Comparison of ENCODE assay signal across 9 cellular contexts in genomic region chr20:17525650-17526049, GRCh38. TPM values are rescaled to one million over a fixed set of nuclear protein-coding genes. Genes with fewer than 3 reads are reported as not detected.
DNase-seq lines count a peak whose midpoint lies in the region; ATAC-seq, FAIRE-seq and TF ChIP-seq lines count a peak whose summit lies in the region.
"Had no signal": no experiment of that assay in that cellular context is flagged by ENCODE, and none has a peak within 500 bp of the region (broad histone marks: within the 10 kb centered on the region; RNA-seq: fewer than 3 reads in every experiment).

No MANE protein-coding gene starts in this region.

- H2AK5ac ChIP-seq in neuronal stem cell (ENCODE audit: low read depth, low read length), result no peak overlapping the region

- no peak overlapping the region for H4K8ac ChIP-seq in neuronal stem cell (ENCODE audit: low read depth, low read length)

- H3K9me3 Mint-ChIP-seq in CD4-positive, CD25-positive, alpha-beta regulatory T cell, result peaks cover 0 to 2% (median 0%) of the 10 kb centered on the region in 7 donors
- H3K9me3 Mint-ChIP-seq in activated T-helper 17 cell treated with anti-CD3 and anti-CD28 coated beads, Interleukin-2, amount 50 U/mL, for 72 hours, result no peaks in the 10 kb centered on the region

- H3K27ac ChIP-seq in CD4-positive, CD25-positive, alpha-beta regulatory T cell (ENCODE audit: insufficient read depth, low read length, poor library complexity, severe bottlenecking), result no peak overlapping the region
- H3K27ac ChIP-seq in neuronal stem cell (replicated peaks; ENCODE audit: low read length), result no peak overlapping the region

- no peak for ATAC-seq in CD4-positive, CD25-positive, alpha-beta regulatory T cell (ENCODE audit: low read depth in 2 of 2)
- peak; percentile 78 for ATAC-seq in GM21367 (IDR thresholded peaks at IDR 0.05; ENCODE audit: unreplicated experiment)
- ATAC-seq in activated T-helper 17 cell treated with anti-CD3 and anti-CD28 coated beads, Interleukin-2, amount 50 U/mL, for 72 hours (replicated peaks), result no peak

- H3K27me3 ChIP-seq in CD4-positive, CD25-positive, alpha-beta regulatory T cell (ENCODE audit: control insufficient read depth, insufficient read depth, low read length), result peaks cover 24% of the 10 kb centered on the region
- peaks cover 8 to 90% (median 56%) of the 10 kb centered on the region in 3 experiments for H3K27me3 ChIP-seq in neuronal stem cell (ENCODE audit: control insufficient read depth in 3 of 3, insufficient read depth in 3 of 3, low read depth in 1 of 3, low read length in 3 of 3)

- no peak overlapping the region for H3K4ac ChIP-seq in neuronal stem cell (ENCODE audit: low read length)

- no peak overlapping the region for H3K4me3 Mint-ChIP-seq in CD4-positive, CD25-positive, alpha-beta regulatory T cell
- H3K4me3 Mint-ChIP-seq in activated T-helper 17 cell treated with anti-CD3 and anti-CD28 coated beads, Interleukin-2, amount 50 U/mL, for 72 hours, result no peak overlapping the region

- no peak overlapping the region for H4K91ac ChIP-seq in neuronal stem cell (ENCODE audit: low read depth, low read length, poor library complexity)

- H3K79me1 ChIP-seq in neuronal stem cell (ENCODE audit: low read depth, low read length), result no peaks in the 10 kb centered on the region

- H3K4me1 ChIP-seq in CD4-positive, CD25-positive, alpha-beta regulatory T cell (ENCODE audit: control insufficient read depth, insufficient read depth, low read length, poor library complexity, severe bottlenecking), result no peaks in the 10 kb centered on the region
- H3K4me1 ChIP-seq in neuronal stem cell (ENCODE audit: control insufficient read depth in 2 of 2, insufficient read depth in 1 of 2, low read depth in 1 of 2, low read length in 2 of 2), result no peaks in the 10 kb centered on the region

- no peak overlapping the region for H2BK5ac ChIP-seq in neuronal stem cell (ENCODE audit: low read length)

- no peak overlapping the region for H2BK12ac ChIP-seq in neuronal stem cell (ENCODE audit: low read length)

- no peak overlapping the region for H3K4me3 ChIP-seq in CD4-positive, CD25-positive, alpha-beta regulatory T cell (ENCODE audit: low read depth, low read length)
- no peak overlapping the region for H3K4me3 ChIP-seq in neuronal stem cell (ENCODE audit: low read length in 2 of 2)

- no peak overlapping the region for H3K18ac ChIP-seq in neuronal stem cell (ENCODE audit: low read length)

- no peaks in the 10 kb centered on the region for H3K9me3 ChIP-seq in CD4-positive, CD25-positive, alpha-beta regulatory T cell (ENCODE audit: control insufficient read depth in 2 of 2, low read length in 2 of 2)
- H3K9me3 ChIP-seq in neuronal stem cell (replicated peaks in 1 of 2; ENCODE audit: control insufficient read depth in 2 of 2, insufficient read depth in 1 of 2, low read depth in 1 of 2, low read length in 2 of 2), result peaks cover 2 to 3% of the 10 kb centered on the region in 2 donors

- H2BK15ac ChIP-seq in neuronal stem cell (ENCODE audit: low read length), result no peak overlapping the region

- no peak overlapping the region for H3K9ac ChIP-seq in neuronal stem cell (ENCODE audit: low read depth, low read length, poor library complexity)

- peak in 2 of 3 donors; percentile 16 to 54 for DNase-seq in CD4-positive, CD25-positive, alpha-beta regulatory T cell
- DNase-seq in NCI-H226, result peak; percentile 21
- peak; percentile 59 for DNase-seq in ecto neural progenitor cell (ENCODE audit: low spot score)
- no peak for DNase-seq in NCI-H446 (lab: John Stamatoyannopoulos, UW)
- DNase-seq in D721Med (ENCODE audit: insufficient read length, low spot score), result no peak
- DNase-seq in neuronal stem cell (ENCODE audit: low spot score), result no peak

- H2AFZ ChIP-seq in neuronal stem cell (ENCODE audit: low read length), result no peak overlapping the region

- H2BK120ac ChIP-seq in neuronal stem cell (ENCODE audit: low read depth, low read length), result no peak overlapping the region

- H3K36me3 ChIP-seq in CD4-positive, CD25-positive, alpha-beta regulatory T cell (ENCODE audit: control insufficient read depth, insufficient read depth, low read length), result no peaks in the 10 kb centered on the region
- no peaks in the 10 kb centered on the region for H3K36me3 ChIP-seq in neuronal stem cell (replicated peaks in 1 of 2; ENCODE audit: control insufficient read depth in 2 of 2, insufficient read depth in 2 of 2, low read length in 2 of 2)

- no peak for FAIRE-seq in D721Med (lab: Jason Lieb, UNC)
- FAIRE-seq: islet of Langerhans had no signal

- peaks cover 0 to 4% (median 0%) of the 10 kb centered on the region in 4 donors for H3K4me1 Mint-ChIP-seq in CD4-positive, CD25-positive, alpha-beta regulatory T cell
- H3K4me1 Mint-ChIP-seq in activated T-helper 17 cell treated with anti-CD3 and anti-CD28 coated beads, Interleukin-2, amount 50 U/mL, for 72 hours, result peaks cover 1% of the 10 kb centered on the region

- H3K23ac ChIP-seq in neuronal stem cell (ENCODE audit: low read depth, low read length, poor library complexity), result no peak overlapping the region

- H3K4me2 ChIP-seq in neuronal stem cell (ENCODE audit: insufficient read depth, low read length, poor library complexity, severe bottlenecking), result no peak overlapping the region

- no peak overlapping the region for H3K14ac ChIP-seq in neuronal stem cell (ENCODE audit: low read length)

- H3K36me3 Mint-ChIP-seq in CD4-positive, CD25-positive, alpha-beta regulatory T cell, result no peaks in the 10 kb centered on the region
- H3K36me3 Mint-ChIP-seq in activated T-helper 17 cell treated with anti-CD3 and anti-CD28 coated beads, Interleukin-2, amount 50 U/mL, for 72 hours (ENCODE audit: low read depth), result no peaks in the 10 kb centered on the region

- TF ChIP-seq CTCF in D721Med (IDR thresholded peaks at IDR 0.05; ENCODE audit: insufficient read depth, missing control alignments), result no peak

- no peak overlapping the region for H3K27ac Mint-ChIP-seq in CD4-positive, CD25-positive, alpha-beta regulatory T cell
- no peak overlapping the region for H3K27ac Mint-ChIP-seq in activated T-helper 17 cell treated with anti-CD3 and anti-CD28 coated beads, Interleukin-2, amount 50 U/mL, for 72 hours

- H3K27me3 Mint-ChIP-seq in CD4-positive, CD25-positive, alpha-beta regulatory T cell, result peaks cover 33% of the 10 kb centered on the region
- no peaks in the 10 kb centered on the region for H3K27me3 Mint-ChIP-seq in activated T-helper 17 cell treated with anti-CD3 and anti-CD28 coated beads, Interleukin-2, amount 50 U/mL, for 72 hours

RNA-seq across cellular contexts. Expression of gene BFSP1, which starts 5.5 kb away (rescaled TPM):
- 0.39 TPM for total RNA-seq in CD4-positive, CD25-positive, alpha-beta regulatory T cell
- under 1 TPM in 1 of 4 donors, not detected in 3; 0.12 TPM for polyA plus RNA-seq in CD4-positive, CD25-positive, alpha-beta regulatory T cell
- polyA plus RNA-seq in neuronal stem cell (2013, experiment 1 of 2), result 0.18 TPM
- 0.17 TPM for polyA plus RNA-seq in neuronal stem cell (2013, experiment 2 of 2)
- total RNA-seq in activated T-helper 17 cell treated with anti-CD3 and anti-CD28 coated beads, Interleukin-2, amount 50 U/mL, for 72 hours, result under 1 TPM; 0.48 to 0.58 TPM

RNA-seq across cellular contexts. Expression of gene DSTN, which starts 44.2 kb away (rescaled TPM):
- 50.6 TPM for total RNA-seq in CD4-positive, CD25-positive, alpha-beta regulatory T cell
- 100 to 1,000 TPM in 3 of 4 donors, 10 to 100 TPM in 1; 93.9 to 145 (median 116) TPM for polyA plus RNA-seq in CD4-positive, CD25-positive, alpha-beta regulatory T cell
- polyA plus RNA-seq in neuronal stem cell (2013, experiment 1 of 2), result 252 TPM
- polyA plus RNA-seq in neuronal stem cell (2013, experiment 2 of 2), result 243 TPM
- 10 to 100 TPM; 42.9 to 45.8 TPM for total RNA-seq in activated T-helper 17 cell treated with anti-CD3 and anti-CD28 coated beads, Interleukin-2, amount 50 U/mL, for 72 hours

Comparison
In these comparisons a context has a peak if more than half of its experiments do, and no peak if none do; other contexts are left out.
1. DNase-seq: peak in CD4-positive, CD25-positive, alpha-beta regulatory T cell (2 of 3), NCI-H226 (single experiment) and ecto neural progenitor cell (single experiment); none in NCI-H446 (0 of 2), D721Med (single experiment) and neuronal stem cell (single experiment).